In genomic region chr11:74171630-74172465, GRCh38 we compare ENCODE assay signal across 8 cellular contexts. TPM values are rescaled to one million over a fixed set of nuclear protein-coding genes. Genes with fewer than 3 reads are reported as not detected.
DNase-seq lines count a peak whose midpoint lies in the region; ATAC-seq, FAIRE-seq and TF ChIP-seq lines count a peak whose summit lies in the region.

No MANE protein-coding gene starts in this region.

- peaks cover 14 to 28% of the 10 kb centered on the region in 2 experiments for H3K36me3 ChIP-seq in SK-N-SH (replicated peaks in 1 of 2; ENCODE audit: control insufficient read depth in 1 of 2, insufficient read depth in 2 of 2, low read length in 1 of 2)
- no peaks in the 10 kb centered on the region for H3K36me3 ChIP-seq in hepatocyte (replicated peaks; ENCODE audit: insufficient read depth, low read depth)
- peaks cover 0 to 18% (median 11%) of the 10 kb centered on the region in 6 donors for H3K36me3 ChIP-seq in spleen

- H4K20me1 ChIP-seq in SK-N-SH (ENCODE audit: insufficient read depth) (no peaks in the 10 kb centered on the region), hepatocyte (ENCODE audit: insufficient read depth, poor library complexity, severe bottlenecking) (no peaks in the 10 kb centered on the region)

- H3K9ac ChIP-seq in SK-N-SH, result peak overlapping the region; percentile 92

- H3K9me3 ChIP-seq in SK-N-SH (no peaks in the 10 kb centered on the region), hepatocyte (ENCODE audit: low read depth) (no peaks in the 10 kb centered on the region), spleen (no peaks in the 10 kb centered on the region)

- FAIRE-seq in GM19239 (lab: Jason Lieb, UNC), result peak; percentile 83

- no peak for TF ChIP-seq CTCF in SK-N-SH (IDR thresholded peaks at IDR 0.05)
- TF ChIP-seq CTCF in hepatocyte (IDR thresholded peaks at IDR 0.05; ENCODE audit: poor library complexity), result no peak
- TF ChIP-seq CTCF in spleen (IDR thresholded peaks at IDR 0.05 in 8 of 11, conservative IDR thresholded peaks at IDR 0.05 in 3 of 11), result no peak

- H2AFZ ChIP-seq in SK-N-SH (ENCODE audit: low read depth) (peak overlapping the region; percentile 94), hepatocyte (peak overlapping the region; percentile 88)

- H3K9me2 ChIP-seq in SK-N-SH, result no peaks in the 10 kb centered on the region
- H3K9me2 ChIP-seq in hepatocyte (replicated peaks; ENCODE audit: insufficient read depth), result no peaks in the 10 kb centered on the region

- H3K4me1 ChIP-seq in SK-N-SH (ENCODE audit: control insufficient read depth in 1 of 2, insufficient read depth in 2 of 2, low read depth in 1 of 2, low read length in 1 of 2) (peaks cover 12 to 18% of the 10 kb centered on the region in 2 experiments; a peak in 3 of 4 replicates), hepatocyte (ENCODE audit: insufficient read depth) (peaks cover 21% of the 10 kb centered on the region), spleen (peaks cover 28 to 59% (median 36%) of the 10 kb centered on the region in 6 donors)

- H3K79me2 ChIP-seq in SK-N-SH (ENCODE audit: insufficient read depth) (peaks cover 90% of the 10 kb centered on the region), hepatocyte (peaks cover 69% of the 10 kb centered on the region)

- H3K4me3 ChIP-seq in SK-N-SH (ENCODE audit: low read depth in 2 of 2, low read length in 1 of 2) (peak overlapping the region; percentile 90 to 95), hepatocyte (peak overlapping the region; percentile 38), spleen (peak overlapping the region; percentile 58 to 81 (median 72))

- DNase-seq in GM19239 (ENCODE audit: insufficient read length, low spot score) (no peak), SK-N-SH (no peak), hepatocyte (ENCODE audit: low spot score) (no peak), spleen (no peak), mucosa of gallbladder (ENCODE audit: low spot score) (no peak), NCI-H2227 treated with DMSO at 0.1 percent for 48 hours (lab: John Stamatoyannopoulos, UW) (no peak)
- DNase-seq in effector CD4-positive, alpha-beta T cell, result no peak

- WGBS in SK-N-SH (ENCODE audit: low lambda C conversion rate), result 5% methylated on average over 10 of the region's 10 CpGs
- WGBS in hepatocyte (ENCODE audit: low lambda C conversion rate, missing lambda C conversion rate), result 18% methylated on average over 10 of the region's 10 CpGs
- 14 to 22% (median 18%) methylated on average over 10 of the region's 10 CpGs for WGBS in spleen, 5 donors

- H3F3A ChIP-seq in SK-N-SH (replicated peaks; ENCODE audit: insufficient read depth), result peaks cover 11% of the 10 kb centered on the region

- POLR2A ChIA-PET in SK-N-SH (lab: Yijun Ruan, JAX), result interaction anchor here (0.6 to 1.5 kb wide), 4 partner anchors 16 to 275 kb away, joined by 3 to 4 read pairs (median 4); partner anchors contain the start of gene UCP2

- TF ChIP-seq POLR2A in spleen (IDR thresholded peaks at IDR 0.05), result no peak

- H3K4me2 ChIP-seq in SK-N-SH, result peak overlapping the region; percentile 93
- H3K4me2 ChIP-seq in hepatocyte, result peak overlapping the region; percentile 88

- intact Hi-C loops in spleen (cut with DNase I; ENCODE audit: low total_unique reads), result loop anchor here (10.0 kb wide), 1 partner anchor 207 kb away; no protein-coding TSS in a partner anchor

- TF ChIP-seq RAD21 in SK-N-SH (IDR thresholded peaks at IDR 0.05; ENCODE audit: low read length), result no peak

- CTCF ChIA-PET in SK-N-SH (lab: Yijun Ruan, JAX), result interaction anchor here (1.5 kb wide), 2 partner anchors 12 to 207 kb away, joined by 3 read pairs; no protein-coding TSS in a partner anchor

- H3K27me3 ChIP-seq in SK-N-SH (ENCODE audit: insufficient read depth) (no peaks in the 10 kb centered on the region), hepatocyte (no peaks in the 10 kb centered on the region), spleen (replicated peaks in 1 of 7) (no peaks in the 10 kb centered on the region)

- ATAC-seq in GM21723 (IDR thresholded peaks at IDR 0.05; ENCODE audit: unreplicated experiment), result no peak

- peak overlapping the region; percentile 86 for H3K27ac ChIP-seq in SK-N-SH (ENCODE audit: low read depth in 2 of 2, low read length in 1 of 2)
- peak overlapping the region; percentile 87 for H3K27ac ChIP-seq in hepatocyte
- H3K27ac ChIP-seq in spleen, result peak overlapping the region; percentile 73 to 93 (median 88)

- no peak for TF ChIP-seq EP300 in SK-N-SH (IDR thresholded peaks at IDR 0.05; ENCODE audit: borderline replicate concordance in 1 of 2, low read depth in 1 of 2, low read length in 1 of 2)

TF ChIP-seq in SK-N-SH, 30 proteins besides CTCF, POLR2A, EP300 and RAD21:
- TF ChIP-seq POLR2AphosphoS5 (IDR thresholded peaks at IDR 0.05; ENCODE audit: low read depth, low read length), result no peak
- 0 out of 2 replicates have a peak, but pooled peaks have one; percentile 18 for TF ChIP-seq GATA2 (CRISPR knock-in tag; IDR thresholded peaks at IDR 0.05)

RNA-seq across cellular contexts. Expression of gene PPME1, which starts 0.8 kb away (rescaled TPM):
- polyA plus RNA-seq in SK-N-SH (2012; rRNA removed) (107 and 109 TPM in 2 replicates), hepatocyte (42.2 and 45.7 TPM in 2 replicates), spleen (10 to 100 TPM in 1 of 3 donors, 1 to 10 TPM in 2; 5.9 to 10.1 (median 7.9) TPM)
- 63.2 and 79.8 TPM in 2 replicates for polyA plus RNA-seq in SK-N-SH (2012; cell fraction: cytosol; rRNA removed)
- 91.8 and 122 TPM in 2 replicates for polyA plus RNA-seq in SK-N-SH (2012; cell fraction: nucleus; rRNA removed)
- total RNA-seq in hepatocyte (25.2 and 30.1 TPM in 2 replicates), spleen (10 to 100 TPM; 13.1 to 32.0 (median 23.7) TPM), mucosa of gallbladder (44.4 TPM)

RNA-seq across cellular contexts. Expression of gene C2CD3, which starts 1.0 kb away (rescaled TPM):
- polyA plus RNA-seq in SK-N-SH (2012; rRNA removed) (7.0 and 9.9 TPM in 2 replicates), hepatocyte (9.6 and 9.8 TPM in 2 replicates), spleen (10 to 100 TPM in 1 of 3 donors, 1 to 10 TPM in 2; 5.7 to 11.0 (median 7.4) TPM)
- polyA plus RNA-seq in SK-N-SH (2012; cell fraction: cytosol; rRNA removed), result 5.3 and 6.7 TPM in 2 replicates
- polyA plus RNA-seq in SK-N-SH (2012; cell fraction: nucleus; rRNA removed), result 22.3 and 23.4 TPM in 2 replicates
- total RNA-seq in hepatocyte (15.4 and 16.3 TPM in 2 replicates), spleen (10 to 100 TPM; 26.6 to 49.2 (median 38.0) TPM), mucosa of gallbladder (24.8 TPM)

Comparison
In these comparisons a context has a peak if more than half of its experiments do, and no peak if none do; other contexts are left out.
1. H3K4me3 ChIP-seq: peak in every context shown above with its lines; median percentile 92 in SK-N-SH; 72 in spleen; 38 in hepatocyte.